In genomic region chr5:76342474-76342873, GRCh38 we compare ENCODE assay signal across 20 cellular contexts.
"Had no signal": no experiment of that assay in that cellular context is flagged by ENCODE, and none has a peak within 500 bp of the region (broad histone marks: within the 10 kb centered on the region; RNA-seq: fewer than 3 reads in every experiment).

No MANE protein-coding gene starts in this region.

- H3K27me3 ChIP-seq: body of pancreas, stomach, testis, upper lobe of left lung had no signal

- H3K36me3 ChIP-seq: left ventricle myocardium inferior, stomach, upper lobe of left lung had no signal

- H3K9me3 Mint-ChIP-seq: activated naive CD8-positive, alpha-beta T cell treated with anti-CD3 and anti-CD28 coated beads for 36 hours; activated T-cell treated with anti-CD3 and anti-CD28 coated beads, Interleukin-2, amount 50 U/mL, for 4 hours; memory B cell; naive thymus-derived CD4-positive, alpha-beta T cell had no signal

- H3K4me1 ChIP-seq: psoas muscle, testis had no signal

- H3K4me3 Mint-ChIP-seq: activated naive CD8-positive, alpha-beta T cell treated with anti-CD3 and anti-CD28 coated beads for 36 hours; activated T-cell treated with anti-CD3 and anti-CD28 coated beads, Interleukin-2, amount 50 U/mL, for 4 hours; memory B cell; naive thymus-derived CD4-positive, alpha-beta T cell had no signal

- H3K36me3 Mint-ChIP-seq: activated naive CD8-positive, alpha-beta T cell treated with anti-CD3 and anti-CD28 coated beads for 36 hours; memory B cell; naive thymus-derived CD4-positive, alpha-beta T cell had no signal

- H3K4me3 ChIP-seq: body of pancreas, left ventricle myocardium inferior, mucosa of descending colon, psoas muscle, stomach, testis, upper lobe of left lung had no signal

- DNase-seq: activated CD4-positive, alpha-beta T cell treated with anti-CD3 and anti-CD28 coated beads for 1 hour; activated CD4-positive, alpha-beta T cell treated with anti-CD3 and anti-CD28 coated beads, Interleukin-2, amount 50 U/mL, for 4 hours; activated effector memory CD4-positive, alpha-beta T cell treated with anti-CD3 and anti-CD28 coated beads, Interleukin-2, amount 50 U/mL, for 16 hours; activated naive CD8-positive, alpha-beta T cell treated with anti-CD3 and anti-CD28 coated beads for 36 hours; activated T-cell treated with anti-CD3 and anti-CD28 coated beads, Interleukin-2, amount 50 U/mL, for 4 hours; amygdala; islet precursor cell; left ventricle myocardium inferior; mucosa of descending colon; naive thymus-derived CD4-positive, alpha-beta T cell; occipital lobe; psoas muscle; testis had no signal

- H3K27ac ChIP-seq: left ventricle myocardium inferior, psoas muscle, stomach, testis, upper lobe of left lung, VCaP had no signal

- FAIRE-seq: colon had no signal

- ATAC-seq: esophagus mucosa, mucosa of descending colon, psoas muscle had no signal

- H3K9me3 ChIP-seq: body of pancreas, left ventricle myocardium inferior, mucosa of descending colon, psoas muscle, stomach, testis, upper lobe of left lung had no signal

- H3K27me3 Mint-ChIP-seq: activated naive CD8-positive, alpha-beta T cell treated with anti-CD3 and anti-CD28 coated beads for 36 hours; memory B cell; naive thymus-derived CD4-positive, alpha-beta T cell had no signal

- H3K27ac Mint-ChIP-seq: activated naive CD8-positive, alpha-beta T cell treated with anti-CD3 and anti-CD28 coated beads for 36 hours; memory B cell had no signal
